Comparison of ENCODE assay signal across 19 cellular contexts in genomic region chr17:57838453-57838852, GRCh38.
"Had no signal": no experiment of that assay in that cellular context is flagged by ENCODE, and none has a peak within 500 bp of the region (broad histone marks: within the 10 kb centered on the region; RNA-seq: fewer than 3 reads in every experiment).

No MANE protein-coding gene starts in this region.

- H3K9me3 ChIP-seq: testis, uterus had no signal

- H3K4me3 ChIP-seq: testis, uterus had no signal

- H3K36me3 ChIP-seq: uterus had no signal

- H3K9me3 Mint-ChIP-seq: activated CD4-positive, alpha-beta memory T cell treated with anti-CD3 and anti-CD28 coated beads for 36 hours; activated naive CD4-positive, alpha-beta T cell treated with anti-CD3 and anti-CD28 coated beads, Interleukin-2, amount 10 ng/mL, durations not matched to agents 7 days and 5 days; activated T-cell treated with anti-CD3 and anti-CD28 coated beads, Interleukin-2, amount 50 U/mL, for 72 hours; naive thymus-derived CD4-positive, alpha-beta T cell; neural crest cell; stimulated activated naive CD8-positive, alpha-beta T cell treated with anti-CD3 and anti-CD28 coated beads, Interleukin-15, Interleukin-2, amounts not matched to agents 100 ng/mL and 50 ng/mL, for 24 hours had no signal

- ATAC-seq: activated T-cell treated with anti-CD3 and anti-CD28 coated beads, Interleukin-2, amount 50 U/mL, for 72 hours; foreskin keratinocyte; naive thymus-derived CD4-positive, alpha-beta T cell had no signal

- DNase-seq: activated CD4-positive, alpha-beta memory T cell treated with anti-CD3 and anti-CD28 coated beads for 36 hours; activated CD4-positive, alpha-beta T cell treated with anti-CD3 and anti-CD28 coated beads for 48 hours; activated effector memory CD4-positive, alpha-beta T cell treated with Interleukin-2 at 50 U/mL for 16 hours; activated naive CD4-positive, alpha-beta T cell treated with anti-CD3 and anti-CD28 coated beads, Interleukin-2, amount 10 ng/mL, durations not matched to agents 7 days and 5 days; activated T-cell treated with anti-CD3 and anti-CD28 coated beads, Interleukin-2, amount 50 U/mL, for 72 hours; amygdala; effector CD8-positive, alpha-beta T cell; erythroblast; foreskin keratinocyte; glutamatergic neuron; hypothalamus; naive thymus-derived CD4-positive, alpha-beta T cell; occipital lobe; stimulated activated CD4-positive, alpha-beta T cell treated with anti-CD3 and anti-CD28 coated beads, Interleukin-12 subunit alpha, Interleukin-12 subunit beta, amount 100 ng/mL, for 4 hours; T1000; testis; uterus had no signal

- H3K4me3 Mint-ChIP-seq: activated CD4-positive, alpha-beta memory T cell treated with anti-CD3 and anti-CD28 coated beads for 36 hours; activated naive CD4-positive, alpha-beta T cell treated with anti-CD3 and anti-CD28 coated beads, Interleukin-2, amount 10 ng/mL, durations not matched to agents 7 days and 5 days; activated T-cell treated with anti-CD3 and anti-CD28 coated beads, Interleukin-2, amount 50 U/mL, for 72 hours; naive thymus-derived CD4-positive, alpha-beta T cell; neural crest cell; stimulated activated naive CD8-positive, alpha-beta T cell treated with anti-CD3 and anti-CD28 coated beads, Interleukin-15, Interleukin-2, amounts not matched to agents 100 ng/mL and 50 ng/mL, for 24 hours had no signal

- H3K4me1 ChIP-seq: uterus had no signal

- H3K27ac Mint-ChIP-seq: activated CD4-positive, alpha-beta memory T cell treated with anti-CD3 and anti-CD28 coated beads for 36 hours; activated naive CD4-positive, alpha-beta T cell treated with anti-CD3 and anti-CD28 coated beads, Interleukin-2, amount 10 ng/mL, durations not matched to agents 7 days and 5 days; activated T-cell treated with anti-CD3 and anti-CD28 coated beads, Interleukin-2, amount 50 U/mL, for 72 hours; stimulated activated naive CD8-positive, alpha-beta T cell treated with anti-CD3 and anti-CD28 coated beads, Interleukin-15, Interleukin-2, amounts not matched to agents 100 ng/mL and 50 ng/mL, for 24 hours had no signal

- H3K27me3 Mint-ChIP-seq: activated CD4-positive, alpha-beta memory T cell treated with anti-CD3 and anti-CD28 coated beads for 36 hours; activated naive CD4-positive, alpha-beta T cell treated with anti-CD3 and anti-CD28 coated beads, Interleukin-2, amount 10 ng/mL, durations not matched to agents 7 days and 5 days; naive thymus-derived CD4-positive, alpha-beta T cell; stimulated activated naive CD8-positive, alpha-beta T cell treated with anti-CD3 and anti-CD28 coated beads, Interleukin-15, Interleukin-2, amounts not matched to agents 100 ng/mL and 50 ng/mL, for 24 hours had no signal

- H3K27ac ChIP-seq: foreskin keratinocyte, testis, uterus had no signal

- H3K27me3 ChIP-seq: foreskin keratinocyte, testis, uterus had no signal
